In the genomic region with DNA sequence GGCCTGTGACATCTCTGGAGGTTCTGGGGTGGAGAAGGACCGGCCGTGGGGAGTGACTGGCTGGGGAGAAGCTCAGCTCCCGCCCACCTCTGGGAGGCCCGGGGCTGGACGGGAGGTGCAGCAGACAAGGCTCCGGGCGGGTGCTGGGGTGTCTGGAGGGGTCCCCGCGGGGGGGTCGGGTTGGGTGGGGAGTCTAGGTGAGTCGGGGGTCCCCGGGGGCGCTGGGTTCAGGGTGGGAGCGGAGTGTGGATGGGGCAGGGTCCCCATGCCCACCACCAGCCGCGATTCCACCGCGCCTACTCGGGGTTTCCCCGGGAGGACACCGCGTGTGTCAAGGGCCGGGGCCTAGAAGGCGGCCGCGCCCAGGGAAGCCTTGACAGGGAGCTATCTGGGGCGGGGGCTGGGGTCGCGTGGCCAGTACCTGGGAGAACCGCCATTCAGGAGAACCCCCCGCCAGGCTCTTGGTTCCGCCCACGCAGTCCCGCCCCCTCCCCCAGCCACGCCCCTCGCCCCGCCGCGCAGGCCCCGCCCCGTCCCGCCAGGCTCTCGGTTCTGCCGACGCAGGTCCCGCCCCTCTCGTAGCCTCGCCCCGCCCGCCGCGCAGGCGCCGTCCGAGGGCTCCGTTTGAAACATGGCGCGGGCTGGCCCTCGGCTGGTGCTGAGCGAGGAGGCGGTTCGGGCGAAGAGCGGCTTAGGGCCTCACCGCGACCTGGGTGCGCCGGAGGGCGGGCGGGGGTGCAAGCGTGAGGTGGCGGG, we compare ENCODE assay signal across 8 cellular contexts. TPM values are rescaled to one million over a fixed set of nuclear protein-coding genes. Genes with fewer than 3 reads are reported as not detected.
DNase-seq lines count a peak whose midpoint lies in the region; ATAC-seq, FAIRE-seq and TF ChIP-seq lines count a peak whose summit lies in the region.

A gene with protein sequence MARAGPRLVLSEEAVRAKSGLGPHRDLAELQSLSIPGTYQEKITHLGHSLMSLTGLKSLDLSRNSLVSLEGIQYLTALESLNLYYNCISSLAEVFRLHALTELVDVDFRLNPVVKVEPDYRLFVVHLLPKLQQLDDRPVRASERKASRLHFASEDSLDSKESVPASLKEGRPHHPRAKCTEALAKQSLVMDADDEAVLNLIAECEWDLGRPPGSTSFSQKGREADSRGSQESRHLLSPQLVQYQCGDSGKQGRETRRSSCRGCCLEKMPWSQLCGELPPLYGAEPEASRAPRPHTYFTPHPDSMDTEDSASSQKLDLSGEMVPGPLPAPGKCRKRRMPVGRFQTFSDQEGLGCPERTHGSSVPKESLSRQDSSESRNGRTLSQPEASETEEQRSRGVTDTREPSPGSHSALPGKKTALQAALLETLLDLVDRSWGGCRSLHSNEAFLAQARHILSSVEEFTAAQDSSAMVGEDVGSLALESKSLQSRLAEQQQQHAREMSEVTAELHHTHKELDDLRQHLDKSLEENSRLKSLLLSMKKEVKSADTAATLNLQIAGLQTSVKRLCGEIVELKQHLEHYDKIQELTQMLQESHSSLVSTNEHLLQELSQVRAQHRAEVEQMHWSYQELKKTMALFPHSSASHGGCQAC (plus strand): TSS at position 610 of the 756 bp plus-strand sequence. CDS start 22 bp downstream, at position 632.

- peaks cover 2% of the 10 kb centered on the region for H3K36me3 Mint-ChIP-seq in T-helper 17 cell (ENCODE audit: low read depth)

- TF ChIP-seq POLR2A in GM12891 (IDR thresholded peaks at IDR 0.05; ENCODE audit: low read depth, low read length), result no peak

- H3K27ac ChIP-seq in right atrium auricular region, result peak within 1 kb of the TSS in 1 of 2 donors; percentile 41

- H3K27ac Mint-ChIP-seq in T-helper 17 cell, result peak within 1 kb of the TSS; percentile 29

- peaks cover 40% of the 10 kb centered on the region for H3K4me1 Mint-ChIP-seq in T-helper 17 cell

- H3K9me3 ChIP-seq in T-helper 17 cell (ENCODE audit: control insufficient read depth, low read length, poor library complexity, severe bottlenecking) (no peaks in the 10 kb centered on the region), right atrium auricular region (no peaks in the 10 kb centered on the region)

- H3K27me3 Mint-ChIP-seq in T-helper 17 cell, result peaks cover 17% of the 10 kb centered on the region

- no peak for TF ChIP-seq CTCF in right atrium auricular region (IDR thresholded peaks at IDR 0.05)

- peak within 1 kb of the TSS; percentile 90 for H3K4me3 Mint-ChIP-seq in T-helper 17 cell

- peak within 1 kb of the TSS; percentile 52 to 81 for H3K4me3 ChIP-seq in right atrium auricular region

- peak; percentile 86 for ATAC-seq in HG02763 (IDR thresholded peaks at IDR 0.05; ENCODE audit: unreplicated experiment)
- ATAC-seq in T-helper 17 cell, result peak; percentile 95

- DNase-seq in GM12891 (ENCODE audit: insufficient read length, low spot score) (peak; percentile 97), NCI-H1436 treated with DMSO at 0.1 percent for 48 hours (lab: John Stamatoyannopoulos, UW) (peak; percentile 23), T-helper 17 cell (peak; percentile 87 to 93 (median 90)), amniotic stem cell (lab: John Stamatoyannopoulos, UW) (peak; percentile 67), right atrium auricular region (ENCODE audit: low spot score) (peak; percentile 80), pulmonary artery endothelial cell (ENCODE audit: low read depth, low spot score) (peak; percentile 30), urothelium cell line (ENCODE audit: low spot score) (peak; percentile 98)

- FAIRE-seq in GM12891 (lab: Jason Lieb, UNC) (peak; percentile 69), urothelium cell line (lab: Jason Lieb, UNC) (peak; percentile 50)

- peaks cover 0 to 14% of the 10 kb centered on the region in 2 donors for H3K4me1 ChIP-seq in right atrium auricular region

- no peaks in the 10 kb centered on the region for H3K27me3 ChIP-seq in right atrium auricular region

- H3K36me3 ChIP-seq in right atrium auricular region, result no peaks in the 10 kb centered on the region

TF ChIP-seq in GM12891, 5 proteins besides CTCF, POLR2A, EP300 and RAD21:
- TF ChIP-seq TAF1 (IDR thresholded peaks at IDR 0.05; ENCODE audit: low read depth, low read length) (peak; percentile 45; the same call in 1 of the 2 replicates), SPI1 (IDR thresholded peaks at IDR 0.05; ENCODE audit: low read depth, low read length) (no peak)

RNA-seq across cellular contexts. Expression of the gene that starts here (rescaled TPM):
- 5.7 TPM for polyA plus RNA-seq in GM12891 (2012; ENCODE audit: low read depth, missing spikeins)
- 10 to 100 TPM in 1 of 2 donors, 1 to 10 TPM in 1; 8.5 to 11.4 TPM for total RNA-seq in T-helper 17 cell
- 1 to 10 TPM in 1 of 2 donors, under 1 TPM in 1; 0.41 to 1.0 TPM for total RNA-seq in right atrium auricular region
- 3.2 and 5.2 TPM in 2 replicates for total RNA-seq in pulmonary artery endothelial cell

Comparison
In these comparisons a context has a peak if more than half of its experiments do, and no peak if none do; other contexts are left out.
1. DNase-seq: peak in every context shown above with its lines; median percentile 98 in urothelium cell line; 97 in GM12891; 90 in T-helper 17 cell; 80 in right atrium auricular region; 67 in amniotic stem cell; 30 in pulmonary artery endothelial cell; 23 in NCI-H1436 treated with DMSO at 0.1 percent for 48 hours.